21 cellular contexts compared by ENCODE assay signal in the genomic region with DNA sequence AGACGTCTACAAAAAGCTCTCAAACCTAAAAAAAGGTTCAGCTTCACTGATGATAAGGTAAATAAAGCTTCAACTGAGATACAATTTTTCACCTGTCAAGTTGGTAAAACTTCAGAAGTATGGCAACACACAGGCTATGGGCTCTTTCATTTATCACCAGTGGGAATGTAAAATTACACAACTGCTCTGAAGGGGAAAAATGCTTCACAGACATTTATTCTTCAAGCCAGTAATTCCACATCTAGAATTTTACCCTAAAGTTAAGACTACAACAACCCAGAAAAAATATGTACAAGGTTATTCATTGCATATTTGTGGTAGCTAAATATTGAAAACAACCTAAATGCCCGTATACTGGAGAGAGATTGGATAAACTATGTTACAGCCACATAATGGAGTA.
"Had no signal": no experiment of that assay in that cellular context is flagged by ENCODE, and none has a peak within 500 bp of the region (broad histone marks: within the 10 kb centered on the region; RNA-seq: fewer than 3 reads in every experiment).

No MANE protein-coding gene starts in this region.

- DNase-seq: dermis blood vessel endothelial cell; dorsolateral prefrontal cortex; effector CD4-positive, alpha-beta T cell; effector memory CD4-positive, alpha-beta T cell; foreskin fibroblast; foreskin melanocyte; gastrocnemius medialis; glutamatergic neuron; head of caudate nucleus; heart right ventricle; hippocampal formation; left cardiac atrium; left lung; left ventricle myocardium superior; lower lobe of right lung; mesenchymal stem cell; mucosa of descending colon; naive B cell; naive thymus-derived CD8-positive, alpha-beta T cell had no signal

- ATAC-seq: gastrocnemius medialis; heart right ventricle; left cardiac atrium; left lung; left ventricle myocardium superior; lower lobe of right lung; mucosa of descending colon; naive thymus-derived CD8-positive, alpha-beta T cell had no signal

- H3K4me1 ChIP-seq: esophagus muscularis mucosa, gastrocnemius medialis, heart right ventricle, left lung, lower lobe of right lung had no signal

- H3K36me3 ChIP-seq: esophagus muscularis mucosa, gastrocnemius medialis, heart right ventricle, left lung, lower lobe of right lung had no signal

- H3K4me3 ChIP-seq: coronary artery, dorsolateral prefrontal cortex, esophagus muscularis mucosa, gastrocnemius medialis, heart right ventricle, left lung, lower lobe of right lung, mucosa of descending colon had no signal

- H3K27me3 ChIP-seq: dorsolateral prefrontal cortex, esophagus muscularis mucosa, gastrocnemius medialis, heart right ventricle, left lung had no signal

- H3K27ac ChIP-seq: coronary artery, dorsolateral prefrontal cortex, esophagus muscularis mucosa, gastrocnemius medialis, heart right ventricle, left lung, lower lobe of right lung had no signal

- H3K9me3 ChIP-seq: esophagus muscularis mucosa, gastrocnemius medialis, heart right ventricle, left lung, lower lobe of right lung, mucosa of descending colon had no signal
